In genomic region chr19:51508059-51508733, GRCh38 we compare ENCODE assay signal across 1 cellular context.
A peak's percentile ranks its signal among the peaks of the same experiment; 100 is the strongest.
TF ChIP-seq lines count a peak whose summit lies in the region.

No MANE protein-coding gene starts in this region.

TF ChIP-seq in K562, 482 proteins besides CTCF, POLR2A, EP300 and RAD21 (continued from another document and continues in another):
- TF ChIP-seq NR2C1 (IDR thresholded peaks at IDR 0.05): peak; percentile 37; the same call in 1 of the 2 replicates
- no peak for TF ChIP-seq NR2C1 (tag; IDR thresholded peaks at IDR 0.05)
- TF ChIP-seq SRF (CRISPR knock-in tag; IDR thresholded peaks at IDR 0.05): no peak
- peak; percentile 88 for TF ChIP-seq NBN (IDR thresholded peaks at IDR 0.05; ENCODE audit: low read depth)
- TF ChIP-seq, protein P1, sequence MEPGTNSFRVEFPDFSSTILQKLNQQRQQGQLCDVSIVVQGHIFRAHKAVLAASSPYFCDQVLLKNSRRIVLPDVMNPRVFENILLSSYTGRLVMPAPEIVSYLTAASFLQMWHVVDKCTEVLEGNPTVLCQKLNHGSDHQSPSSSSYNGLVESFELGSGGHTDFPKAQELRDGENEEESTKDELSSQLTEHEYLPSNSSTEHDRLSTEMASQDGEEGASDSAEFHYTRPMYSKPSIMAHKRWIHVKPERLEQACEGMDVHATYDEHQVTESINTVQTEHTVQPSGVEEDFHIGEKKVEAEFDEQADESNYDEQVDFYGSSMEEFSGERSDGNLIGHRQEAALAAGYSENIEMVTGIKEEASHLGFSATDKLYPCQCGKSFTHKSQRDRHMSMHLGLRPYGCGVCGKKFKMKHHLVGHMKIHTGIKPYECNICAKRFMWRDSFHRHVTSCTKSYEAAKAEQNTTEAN (CRISPR knock-in tag; IDR thresholded peaks at IDR 0.05): no peak
- no peak for TF ChIP-seq KLF1 (tag; IDR thresholded peaks at IDR 0.05)
- no peak for TF ChIP-seq HDAC8 (tag; IDR thresholded peaks at IDR 0.05)
- TF ChIP-seq NFIX (CRISPR knock-in tag; IDR thresholded peaks at IDR 0.05; ENCODE audit: low read depth): no peak
- TF ChIP-seq, protein P2, sequence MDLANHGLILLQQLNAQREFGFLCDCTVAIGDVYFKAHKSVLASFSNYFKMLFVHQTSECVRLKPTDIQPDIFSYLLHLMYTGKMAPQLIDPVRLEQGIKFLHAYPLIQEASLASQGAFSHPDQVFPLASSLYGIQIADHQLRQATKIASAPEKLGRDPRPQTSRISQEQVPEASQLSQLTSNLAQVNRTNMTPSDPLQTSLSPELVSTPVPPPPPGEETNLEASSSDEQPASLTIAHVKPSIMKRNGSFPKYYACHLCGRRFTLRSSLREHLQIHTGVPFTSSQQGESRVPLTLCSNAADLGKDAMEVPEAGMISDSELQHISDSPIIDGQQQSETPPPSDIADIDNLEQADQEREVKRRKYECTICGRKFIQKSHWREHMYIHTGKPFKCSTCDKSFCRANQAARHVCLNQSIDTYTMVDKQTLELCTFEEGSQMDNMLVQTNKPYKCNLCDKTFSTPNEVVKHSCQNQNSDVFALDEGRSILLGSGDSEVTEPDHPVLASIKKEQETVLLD (IDR thresholded peaks at IDR 0.05): 0 out of 2 replicates have a peak, but pooled peaks have one; percentile 79
- no peak for TF ChIP-seq MGA (IDR thresholded peaks at IDR 0.05)
- TF ChIP-seq CREB5 (CRISPR knock-in tag; IDR thresholded peaks at IDR 0.05): no peak
- no peak for TF ChIP-seq PTBP1 (IDR thresholded peaks at IDR 0.05; ENCODE audit: low read depth, low read length)
- TF ChIP-seq HNRNPK (IDR thresholded peaks at IDR 0.05; ENCODE audit: low read depth, low read length, poor library complexity, severe bottlenecking): no peak
- no peak for TF ChIP-seq POU5F1 (IDR thresholded peaks at IDR 0.05; ENCODE audit: borderline replicate concordance, low read depth, low read length, partially characterized antibody)
- TF ChIP-seq SIRT6 (IDR thresholded peaks at IDR 0.05; ENCODE audit: low read depth, low read length): no peak
- peak; percentile 93 for TF ChIP-seq BRD9 (IDR thresholded peaks at IDR 0.05; ENCODE audit: low read depth, partially characterized antibody)
- TF ChIP-seq, protein P3, sequence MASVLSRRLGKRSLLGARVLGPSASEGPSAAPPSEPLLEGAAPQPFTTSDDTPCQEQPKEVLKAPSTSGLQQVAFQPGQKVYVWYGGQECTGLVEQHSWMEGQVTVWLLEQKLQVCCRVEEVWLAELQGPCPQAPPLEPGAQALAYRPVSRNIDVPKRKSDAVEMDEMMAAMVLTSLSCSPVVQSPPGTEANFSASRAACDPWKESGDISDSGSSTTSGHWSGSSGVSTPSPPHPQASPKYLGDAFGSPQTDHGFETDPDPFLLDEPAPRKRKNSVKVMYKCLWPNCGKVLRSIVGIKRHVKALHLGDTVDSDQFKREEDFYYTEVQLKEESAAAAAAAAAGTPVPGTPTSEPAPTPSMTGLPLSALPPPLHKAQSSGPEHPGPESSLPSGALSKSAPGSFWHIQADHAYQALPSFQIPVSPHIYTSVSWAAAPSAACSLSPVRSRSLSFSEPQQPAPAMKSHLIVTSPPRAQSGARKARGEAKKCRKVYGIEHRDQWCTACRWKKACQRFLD (CRISPR knock-in tag; IDR thresholded peaks at IDR 0.05): peak; percentile 90
- no peak for TF ChIP-seq POLR3G (IDR thresholded peaks at IDR 0.05; ENCODE audit: extremely low read depth, insufficient read length, insufficient replicate concordance)
- TF ChIP-seq E4F1 (CRISPR knock-in tag; IDR thresholded peaks at IDR 0.05; ENCODE audit: borderline replicate concordance): no peak
- TF ChIP-seq TBL1XR1 (IDR thresholded peaks at IDR 0.05; ENCODE audit: low read length in 2 of 2): peak; percentile 69 to 93; a peak in 3 of 4 replicates
- no peak; the same call in 1 of the 2 replicates for TF ChIP-seq EHMT2 (IDR thresholded peaks at IDR 0.05)
- TF ChIP-seq, protein P4, sequence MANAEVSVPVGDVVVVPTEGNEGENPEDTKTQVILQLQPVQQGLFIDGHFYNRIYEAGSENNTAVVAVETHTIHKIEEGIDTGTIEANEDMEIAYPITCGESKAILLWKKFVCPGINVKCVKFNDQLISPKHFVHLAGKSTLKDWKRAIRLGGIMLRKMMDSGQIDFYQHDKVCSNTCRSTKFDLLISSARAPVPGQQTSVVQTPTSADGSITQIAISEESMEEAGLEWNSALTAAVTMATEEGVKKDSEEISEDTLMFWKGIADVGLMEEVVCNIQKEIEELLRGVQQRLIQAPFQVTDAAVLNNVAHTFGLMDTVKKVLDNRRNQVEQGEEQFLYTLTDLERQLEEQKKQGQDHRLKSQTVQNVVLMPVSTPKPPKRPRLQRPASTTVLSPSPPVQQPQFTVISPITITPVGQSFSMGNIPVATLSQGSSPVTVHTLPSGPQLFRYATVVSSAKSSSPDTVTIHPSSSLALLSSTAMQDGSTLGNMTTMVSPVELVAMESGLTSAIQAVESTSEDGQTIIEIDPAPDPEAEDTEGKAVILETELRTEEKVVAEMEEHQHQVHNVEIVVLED (CRISPR knock-in tag; IDR thresholded peaks at IDR 0.05): no peak
- TF ChIP-seq RBM17 (IDR thresholded peaks at IDR 0.05; ENCODE audit: borderline replicate concordance, low read depth, low read length): no peak
- TF ChIP-seq ZNF780A (CRISPR knock-in tag; IDR thresholded peaks at IDR 0.05): no peak
- no peak for TF ChIP-seq BCLAF1 (IDR thresholded peaks at IDR 0.05; ENCODE audit: borderline replicate concordance in 1 of 2, control insufficient read depth in 1 of 2, low read depth in 2 of 2, low read length in 1 of 2)
- TF ChIP-seq KDM1A (IDR thresholded peaks at IDR 0.05): peak; percentile 76 to 77; a peak in 2 of 4 replicates
